ENCODE assay signal across 17 cellular contexts in genomic region chr17:15514469-15514868, GRCh38. TPM values are rescaled to one million over a fixed set of nuclear protein-coding genes. Genes with fewer than 3 reads are reported as not detected.
DNase-seq lines count a peak whose midpoint lies in the region; ATAC-seq and TF ChIP-seq lines count a peak whose summit lies in the region.
"Had no signal": no experiment of that assay in that cellular context is flagged by ENCODE, and none has a peak within 500 bp of the region (broad histone marks: within the 10 kb centered on the region; RNA-seq: fewer than 3 reads in every experiment).

No MANE protein-coding gene starts in this region.

- intact Hi-C loops in esophagus muscularis mucosa (cut with DNase I) (no loop called here), tibial artery (cut with DNase I; ENCODE audit: low total_unique reads) (no loop called here), MCF 10A (cut with micrococcal nuclease) (no loop called here)

- CTCF ChIA-PET in MCF 10A (lab: Yijun Ruan, JAX), result interaction anchor here (0.6 to 2.1 kb wide), 2 partner anchors 11 to 14 kb away, joined by 3 to 12 read pairs; no protein-coding TSS in a partner anchor

- no TSS peak for BruUV-seq in MCF 10A (replicated peaks; lab: Mats Ljungman, UMichigan)

- H3K27ac ChIP-seq in esophagus muscularis mucosa (replicated peaks in 1 of 4) (peak overlapping the region in 3 of 4 donors; percentile 20 to 74 (median 52)), tibial artery (peak overlapping the region; percentile 79 to 80)
- H3K27ac ChIP-seq: C4-2B, RWPE1 had no signal

- H3K4me1 Mint-ChIP-seq in T-helper 17 cell, result peaks cover 6% of the 10 kb centered on the region
- peaks cover 19% of the 10 kb centered on the region for H3K4me1 Mint-ChIP-seq in nephron
- peaks cover 8% of the 10 kb centered on the region for H3K4me1 Mint-ChIP-seq in MCF 10A (ENCODE audit: insufficient read depth, unreplicated experiment)

- no peaks in the 10 kb centered on the region for H3K27me3 ChIP-seq in esophagus muscularis mucosa
- no peaks in the 10 kb centered on the region for H3K27me3 ChIP-seq in tibial artery

- H3K4me3 ChIP-seq in esophagus muscularis mucosa, result no peak overlapping the region
- no peak overlapping the region for H3K4me3 ChIP-seq in tibial artery
- H3K4me3 ChIP-seq: HAP-1 had no signal

- H3K27me3 Mint-ChIP-seq in T-helper 17 cell, result no peaks in the 10 kb centered on the region
- no peaks in the 10 kb centered on the region for H3K27me3 Mint-ChIP-seq in nephron (ENCODE audit: low read depth)
- H3K27me3 Mint-ChIP-seq in MCF 10A (ENCODE audit: insufficient read depth, unreplicated experiment), result no peaks in the 10 kb centered on the region

- DNase-seq in T-helper 17 cell (no peak), esophagus muscularis mucosa (ENCODE audit: extremely low spot score) (no peak), tibial artery (no peak), occipital lobe (lab: John Stamatoyannopoulos, UW) (no peak), DMS53 treated with DMSO at 0.1 percent for 48 hours (lab: John Stamatoyannopoulos, UW; ENCODE audit: unreplicated experiment) (no peak), NCI-H2029 treated with DMSO at 0.1 percent for 48 hours (lab: John Stamatoyannopoulos, UW) (no peak), MCF 10A (ENCODE audit: unreplicated experiment) (no peak)
- DNase-seq: Caco-2; DMS79 treated with DMSO at 0.1 percent for 48 hours; NCI-H1436 treated with DMSO at 0.1 percent for 48 hours; NCI-H2227 treated with DMSO at 0.1 percent for 48 hours; NCI-H526 treated with DMSO at 0.1 percent for 48 hours; NK-92 treated with Interleukin-12 subunit alpha and Interleukin-12 subunit beta, amount 100 ng/mL, for 24 hours had no signal

- 53% methylated on average over 2 of the region's 2 CpGs for WGBS in esophagus muscularis mucosa

- no peak for TF ChIP-seq POLR2A in esophagus muscularis mucosa (IDR thresholded peaks at IDR 0.05; ENCODE audit: low read depth)

- H3K9me3 ChIP-seq in T-helper 17 cell (ENCODE audit: control insufficient read depth, low read length, poor library complexity, severe bottlenecking) (no peaks in the 10 kb centered on the region), esophagus muscularis mucosa (no peaks in the 10 kb centered on the region), tibial artery (no peaks in the 10 kb centered on the region)
- H3K9me3 ChIP-seq: Caco-2, HAP-1 had no signal

- H3K36me3 ChIP-seq in esophagus muscularis mucosa (peaks cover 0 to 12% (median 6%) of the 10 kb centered on the region in 4 donors), tibial artery (peaks cover 0 to 16% (median 11%) of the 10 kb centered on the region in 3 donors)

- no peak for ATAC-seq in T-helper 17 cell

- TF ChIP-seq CTCF in esophagus muscularis mucosa (IDR thresholded peaks at IDR 0.05) (no peak), nephron (IDR thresholded peaks at IDR 0.05; ENCODE audit: unreplicated experiment in 3 of 3) (no peak), tibial artery (IDR thresholded peaks at IDR 0.05) (no peak), MCF 10A (IDR thresholded peaks at IDR 0.05; ENCODE audit: unreplicated experiment) (no peak)

- H3K4me3 Mint-ChIP-seq in T-helper 17 cell (no peak overlapping the region), nephron (no peak overlapping the region), MCF 10A (ENCODE audit: unreplicated experiment) (no peak overlapping the region)

- H3K36me3 Mint-ChIP-seq in T-helper 17 cell (ENCODE audit: low read depth), result peaks cover 12% of the 10 kb centered on the region
- H3K36me3 Mint-ChIP-seq in nephron (ENCODE audit: low read depth), result peaks cover 53% of the 10 kb centered on the region
- H3K36me3 Mint-ChIP-seq in MCF 10A (ENCODE audit: insufficient read depth, unreplicated experiment), result peaks cover 24% of the 10 kb centered on the region

- POLR2A ChIA-PET in MCF 10A (lab: Yijun Ruan, JAX), result interaction anchor here (0.6 kb wide), 1 partner anchor 149 kb away, joined by 3 read pairs; no protein-coding TSS in a partner anchor

- TF ChIP-seq EP300 in esophagus muscularis mucosa (IDR thresholded peaks at IDR 0.05), result no peak

- peaks cover 7 to 38% (median 33%) of the 10 kb centered on the region in 4 donors for H3K4me1 ChIP-seq in esophagus muscularis mucosa
- H3K4me1 ChIP-seq in tibial artery, result peaks cover 0 to 47% (median 26%) of the 10 kb centered on the region in 4 donors
- H3K4me1 ChIP-seq: Caco-2 had no signal

- H3K27ac Mint-ChIP-seq in T-helper 17 cell, result peak overlapping the region; percentile 72
- H3K27ac Mint-ChIP-seq in nephron, result peak overlapping the region in 2 of 3 experiments; percentile 81 to 88
- no peak overlapping the region for H3K27ac Mint-ChIP-seq in MCF 10A (ENCODE audit: low read depth, unreplicated experiment)

- H3K9me3 Mint-ChIP-seq in nephron (no peaks in the 10 kb centered on the region), MCF 10A (ENCODE audit: unreplicated experiment) (peaks cover 12% of the 10 kb centered on the region)

RNA-seq across cellular contexts. Expression of gene CDRT4, which starts 47.0 kb away (rescaled TPM):
- total RNA-seq in T-helper 17 cell (1 to 10 TPM; 5.0 to 8.3 TPM), esophagus muscularis mucosa (1 to 10 TPM; 1.6 to 6.6 (median 3.4) TPM), occipital lobe (10.0 TPM), MCF 10A (2022) (11.3 and 19.6 TPM in 2 replicates)

RNA-seq across cellular contexts. Expression of gene TVP23C, which starts 48.8 kb away (rescaled TPM):
- total RNA-seq in T-helper 17 cell (10 to 100 TPM; 18.2 to 21.8 TPM), esophagus muscularis mucosa (10 to 100 TPM in 1 of 4 donors, 1 to 10 TPM in 3; 4.3 to 19.9 (median 6.1) TPM), occipital lobe (64.6 TPM), MCF 10A (2022) (26.7 and 39.8 TPM in 2 replicates)
